In the genomic region with DNA sequence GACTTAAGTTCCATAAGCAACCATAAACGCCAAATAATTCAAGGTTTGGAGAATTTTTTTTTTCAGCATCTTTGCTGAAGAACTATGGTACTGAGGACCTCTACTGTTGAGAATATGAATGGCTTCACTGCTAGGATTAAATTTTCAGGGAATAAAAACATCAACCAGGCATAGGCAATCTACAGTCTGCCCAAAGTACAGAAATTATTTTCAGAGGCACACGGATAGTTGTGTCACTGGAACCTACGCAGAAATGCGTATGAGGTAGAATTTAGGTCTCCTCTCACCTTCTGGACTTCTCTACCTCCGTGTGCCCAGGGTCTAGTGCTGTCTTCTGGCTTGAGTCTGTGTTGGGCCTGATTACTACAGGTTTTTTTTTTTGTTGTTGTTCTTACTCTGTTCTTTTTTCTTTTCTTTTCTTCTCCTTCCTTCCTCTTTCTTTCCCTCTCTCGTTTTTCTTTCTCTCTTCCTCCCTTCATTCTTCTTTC, we compare ENCODE assay signal across 10 cellular contexts. TPM values are rescaled to one million over a fixed set of nuclear protein-coding genes. Genes with fewer than 3 reads are reported as not detected.
A peak's percentile ranks its signal among the peaks of the same experiment; 100 is the strongest.
DNase-seq lines count a peak whose midpoint lies in the region; ATAC-seq, FAIRE-seq and TF ChIP-seq lines count a peak whose summit lies in the region.
"Had no signal": no experiment of that assay in that cellular context is flagged by ENCODE, and none has a peak within 500 bp of the region (broad histone marks: within the 10 kb centered on the region; RNA-seq: fewer than 3 reads in every experiment).

No MANE protein-coding gene starts in this region.

- POLR2A ChIA-PET in AG04450 (lab: Yijun Ruan, JAX): interaction anchor here (0.6 kb wide), 1 partner anchor 139 kb away, joined by 3 read pairs; no protein-coding TSS in a partner anchor

- FAIRE-seq in GM12891 (lab: Jason Lieb, UNC): peak; percentile 45

- no peak for TF ChIP-seq POLR2A in GM12891 (IDR thresholded peaks at IDR 0.05; ENCODE audit: low read depth, low read length)

- H3K4me3 Mint-ChIP-seq in nephron: no peak overlapping the region
- H3K4me3 Mint-ChIP-seq: dendritic cell treated with granulocyte-macrophage colony-stimulating factor and Interleukin-4, amounts not matched to agents 40 ng/mL and 50 ng/mL, for 4 days had no signal

- TF ChIP-seq CTCF in AG04450 (IDR thresholded peaks at IDR 0.05; ENCODE audit: low read depth, low read length) (peak; percentile 78), coronary artery (IDR thresholded peaks at IDR 0.05) (peak; percentile 62), nephron (IDR thresholded peaks at IDR 0.05; ENCODE audit: unreplicated experiment in 3 of 3) (peak; percentile 76 to 83 (median 76))

- H3K27ac ChIP-seq in AG04450 (ENCODE audit: low read depth, low read length) (no peak overlapping the region), coronary artery (no peak overlapping the region)

- H3K27me3 Mint-ChIP-seq in nephron (ENCODE audit: low read depth): peaks cover 13% of the 10 kb centered on the region

- H3K9me3 ChIP-seq in AG04450 (ENCODE audit: control insufficient read depth, insufficient read depth, low read length): no peaks in the 10 kb centered on the region
- H3K9me3 ChIP-seq: HAP-1 had no signal

- ATAC-seq in HG03039 (IDR thresholded peaks at IDR 0.05; ENCODE audit: unreplicated experiment): no peak

- peaks cover 7% of the 10 kb centered on the region for H3K4me1 Mint-ChIP-seq in nephron

- CTCF ChIA-PET in AG04450 (lab: Charles Lee): interaction anchor here (0.7 to 2.7 kb wide), 16 partner anchors 9 to 288 kb away, joined by 3 to 50 read pairs (median 5); no protein-coding TSS in a partner anchor

- H3K36me3 Mint-ChIP-seq in nephron (ENCODE audit: low read depth): no peaks in the 10 kb centered on the region

- H3K27ac Mint-ChIP-seq in nephron: no peak overlapping the region
- H3K27ac Mint-ChIP-seq: dendritic cell treated with granulocyte-macrophage colony-stimulating factor and Interleukin-4, amounts not matched to agents 40 ng/mL and 50 ng/mL, for 4 days had no signal

- DNase-seq in AG04450 (ENCODE audit: low read depth, low spot score) (no peak), GM12891 (ENCODE audit: insufficient read length, low spot score) (no peak), NCI-H345 treated with DMSO at 0.1 percent for 48 hours (lab: John Stamatoyannopoulos, UW; ENCODE audit: unreplicated experiment) (peak; percentile 15), coronary artery (ENCODE audit: low spot score) (no peak), HK-2 (ENCODE audit: unreplicated experiment) (no peak)
- no peak for DNase-seq in activated naive CD4-positive, alpha-beta T cell (lab: John Stamatoyannopoulos, UW)

- H3K4me3 ChIP-seq in AG04450 (ENCODE audit: low read depth, low read length) (no peak overlapping the region), coronary artery (no peak overlapping the region)
- H3K4me3 ChIP-seq: HAP-1 had no signal

- H3K27me3 ChIP-seq in AG04450 (ENCODE audit: control insufficient read depth, insufficient read depth, low read length): peaks cover 6% of the 10 kb centered on the region

- H3K9me3 Mint-ChIP-seq in nephron: peaks cover 4% of the 10 kb centered on the region
- H3K9me3 Mint-ChIP-seq: dendritic cell treated with granulocyte-macrophage colony-stimulating factor and Interleukin-4, amounts not matched to agents 40 ng/mL and 50 ng/mL, for 4 days had no signal

TF ChIP-seq in GM12891, 5 proteins besides CTCF, POLR2A, EP300 and RAD21:
- TF ChIP-seq POU2F2 (IDR thresholded peaks at IDR 0.05; ENCODE audit: low read depth, low read length): no peak
- TF ChIP-seq TAF1 (IDR thresholded peaks at IDR 0.05; ENCODE audit: low read depth, low read length): no peak
- TF ChIP-seq POLR2AphosphoS5 (IDR thresholded peaks at IDR 0.05; ENCODE audit: low read depth, low read length): no peak
- no peak for TF ChIP-seq PAX5 (IDR thresholded peaks at IDR 0.05; ENCODE audit: insufficient read depth, low read length, severe bottlenecking)
- no peak for TF ChIP-seq SPI1 (IDR thresholded peaks at IDR 0.05; ENCODE audit: low read depth, low read length)

RNA-seq across cellular contexts. Expression of a gene that starts 39.7 kb away (rescaled TPM):
- 0.25 and 0.56 TPM in 2 replicates for polyA plus RNA-seq in AG04450 (2011; rRNA removed)
- polyA minus RNA-seq in AG04450 (2011; rRNA and poly(A)+ RNA removed): not detected in 2 replicates
- polyA plus RNA-seq in GM12891 (2012; ENCODE audit: low read depth, missing spikeins): 0.81 TPM
